In genomic region chr1:35544976-35545375, GRCh38 we compare ENCODE assay signal across 8 cellular contexts. TPM values are rescaled to one million over a fixed set of nuclear protein-coding genes. Genes with fewer than 3 reads are reported as not detected.
DNase-seq lines count a peak whose midpoint lies in the region; ATAC-seq, FAIRE-seq and TF ChIP-seq lines count a peak whose summit lies in the region.

No MANE protein-coding gene starts in this region.

- POLR2A ChIA-PET in CD8-positive, alpha-beta T cell (lab: Charles Lee), result interaction anchor here (0.6 to 1.2 kb wide), 4 partner anchors 59 to 94 kb away, joined by 3 to 4 read pairs (median 4); no protein-coding TSS in a partner anchor

- WGBS in GM23248 (ENCODE audit: low coverage in 1 of 2, low lambda C conversion rate in 2 of 2, missing lambda C conversion rate in 2 of 2), 2 experiments, result 98 to 100% methylated on average over 3 of the region's 3 CpGs
- WGBS in right cardiac atrium, result 64% methylated on average over 3 of the region's 3 CpGs
- WGBS in stomach, 5 donors, result 69 to 80% (median 76%) methylated on average over 3 of the region's 3 CpGs

- no peak overlapping the region for H3K27ac ChIP-seq in CD8-positive, alpha-beta T cell (ENCODE audit: low read depth, low read length)
- no peak overlapping the region for H3K27ac ChIP-seq in GM23248
- H3K27ac ChIP-seq in right cardiac atrium (ENCODE audit: low read length), result no peak overlapping the region
- H3K27ac ChIP-seq in stomach, result no peak overlapping the region

- H3K36me3 Mint-ChIP-seq in CD8-positive, alpha-beta T cell, result peaks cover 59% of the 10 kb centered on the region

- no peak for TF ChIP-seq POLR2A in stomach (IDR thresholded peaks at IDR 0.05)

- DNase-seq in CD8-positive, alpha-beta T cell, result peak in 5 of 7 experiments; percentile 37 to 72 (median 61)
- DNase-seq in GM23248 (peak; percentile 34), NOMO-1 (lab: John Stamatoyannopoulos, UW; ENCODE audit: unreplicated experiment in 2 of 2) (peak; percentile 73 to 78), right cardiac atrium (peak; percentile 46 to 68 (median 59)), superior temporal gyrus (ENCODE audit: extremely low spot score) (peak; percentile 83), stomach (no peak), RCC 7860 (ENCODE audit: low spot score) (no peak)
- peak; percentile 52 for DNase-seq in activated naive CD4-positive, alpha-beta T cell treated with anti-CD3 and anti-CD28 coated beads, Interleukin-2, amount 50 U/mL, for 16 hours

- peaks cover 77% of the 10 kb centered on the region for H3K4me1 Mint-ChIP-seq in CD8-positive, alpha-beta T cell (ENCODE audit: low read depth)

- H3K4me3 Mint-ChIP-seq in CD8-positive, alpha-beta T cell, result no peak overlapping the region

- no peaks in the 10 kb centered on the region for H3K27me3 ChIP-seq in CD8-positive, alpha-beta T cell (ENCODE audit: insufficient read depth, low read length)
- H3K27me3 ChIP-seq in GM23248 (replicated peaks; ENCODE audit: insufficient read depth) (no peaks in the 10 kb centered on the region), right cardiac atrium (ENCODE audit: control insufficient read depth, insufficient read depth) (no peaks in the 10 kb centered on the region), stomach (no peaks in the 10 kb centered on the region)

- no peaks in the 10 kb centered on the region for H3K9me3 ChIP-seq in CD8-positive, alpha-beta T cell (ENCODE audit: low read length)
- H3K9me3 ChIP-seq in GM23248 (ENCODE audit: low read depth) (no peaks in the 10 kb centered on the region), right cardiac atrium (ENCODE audit: control insufficient read depth, low read length) (no peaks in the 10 kb centered on the region), stomach (no peaks in the 10 kb centered on the region)

- intact Hi-C loops in CD8-positive, alpha-beta T cell (cut with DNase I, micrococcal nuclease), result loop anchor here (1.0 kb wide), 2 partner anchors 94 to 343 kb away; no protein-coding TSS in a partner anchor
- intact Hi-C loops in right cardiac atrium (cut with DNase I) (loop anchor here in 1 of 4 donors (5.0 kb wide), 1 partner anchor 93 kb away; no protein-coding TSS in a partner anchor), stomach (cut with DNase I; ENCODE audit: low total_unique reads) (no loop called here)

- TF ChIP-seq EP300 in stomach (IDR thresholded peaks at IDR 0.05), result no peak

- peaks cover 63% of the 10 kb centered on the region for H3K79me2 ChIP-seq in GM23248 (ENCODE audit: insufficient read depth)

- in situ Hi-C loops in GM23248 (cut with MboI), result no loop called here

- no peak overlapping the region for H3K4me2 ChIP-seq in GM23248 (ENCODE audit: unreplicated experiment)

- peaks cover 35% of the 10 kb centered on the region for H3K4me1 ChIP-seq in CD8-positive, alpha-beta T cell (ENCODE audit: insufficient read depth, low read length)
- H3K4me1 ChIP-seq in GM23248 (ENCODE audit: insufficient read depth), result peaks cover 15% of the 10 kb centered on the region
- H3K4me1 ChIP-seq in right cardiac atrium (ENCODE audit: control insufficient read depth, insufficient read depth, low read length), result peaks cover 2% of the 10 kb centered on the region
- peaks cover 9 to 54% (median 28%) of the 10 kb centered on the region in 4 donors for H3K4me1 ChIP-seq in stomach

- CTCF ChIA-PET in CD8-positive, alpha-beta T cell (lab: Charles Lee), result interaction anchor here (0.6 to 3.6 kb wide), 17 partner anchors 9 to 342 kb away, joined by 3 to 83 read pairs (median 4); partner anchors contain the start of genes KIAA0319L and NCDN

- no peaks in the 10 kb centered on the region for H3K9me2 ChIP-seq in GM23248 (ENCODE audit: insufficient read depth)

- H4K20me1 ChIP-seq in GM23248 (ENCODE audit: insufficient read depth), result no peaks in the 10 kb centered on the region

- peak overlapping the region; percentile 20 for H3K27ac Mint-ChIP-seq in CD8-positive, alpha-beta T cell

- no peak for FAIRE-seq in RCC 7860 (lab: Jason Lieb, UNC)

- peak; percentile 88 for ATAC-seq in CD8-positive, alpha-beta T cell
- ATAC-seq in right cardiac atrium, result peak; percentile 67 to 70

- peaks cover 21% of the 10 kb centered on the region for H3F3A ChIP-seq in GM23248 (ENCODE audit: insufficient read depth)

- no peaks in the 10 kb centered on the region for H3K36me3 ChIP-seq in CD8-positive, alpha-beta T cell (ENCODE audit: insufficient read depth, low read length)
- H3K36me3 ChIP-seq in GM23248 (ENCODE audit: low read depth), result peaks cover 7% of the 10 kb centered on the region; the same call in 1 of the 2 replicates
- H3K36me3 ChIP-seq in stomach, result peaks cover 0 to 41% (median 31%) of the 10 kb centered on the region in 4 donors

- H3K27me3 Mint-ChIP-seq in CD8-positive, alpha-beta T cell (ENCODE audit: low read depth), result no peaks in the 10 kb centered on the region

- H3K4me3 ChIP-seq in CD8-positive, alpha-beta T cell (ENCODE audit: low read depth, low read length), result no peak overlapping the region
- no peak overlapping the region for H3K4me3 ChIP-seq in GM23248
- no peak overlapping the region for H3K4me3 ChIP-seq in right cardiac atrium (ENCODE audit: low read length)
- no peak overlapping the region for H3K4me3 ChIP-seq in stomach

- H3K9me3 Mint-ChIP-seq in CD8-positive, alpha-beta T cell, result no peaks in the 10 kb centered on the region

- peak; percentile 57 for TF ChIP-seq CTCF in CD8-positive, alpha-beta T cell (IDR thresholded peaks at IDR 0.05)
- peak in 2 of 7 experiments; percentile 7 to 9 for TF ChIP-seq CTCF in stomach (IDR thresholded peaks at IDR 0.05)

- no peak overlapping the region for H2AFZ ChIP-seq in GM23248

- no peak overlapping the region for H3K9ac ChIP-seq in GM23248

RNA-seq across cellular contexts. Expression of gene KIAA0319L, which starts 12.2 kb away (rescaled TPM):
- 10 to 100 TPM; 37.0 to 39.8 TPM for total RNA-seq in CD8-positive, alpha-beta T cell
- total RNA-seq in GM23248 (2014; rRNA removed; shearing (Covaris generic)), result 24.4 and 28.3 TPM in 2 replicates
- polyA plus RNA-seq in GM23248 (2016; fragmentation: Nextera tagmentation; extraction: Ambion mirVana), result 16.6 and 18.1 TPM in 2 replicates
- total RNA-seq in right cardiac atrium, result 10 to 100 TPM; 53.5 to 67.0 (median 60.0) TPM
- 31.8 TPM for polyA plus RNA-seq in right cardiac atrium
- 100 to 1,000 TPM in 2 of 5 donors, 10 to 100 TPM in 3; 26.3 to 146 (median 92.0) TPM for total RNA-seq in stomach
- 10 to 100 TPM; 13.1 to 14.9 (median 14.4) TPM for polyA plus RNA-seq in stomach

RNA-seq across cellular contexts. Expression of gene NCDN, which starts 12.6 kb away (rescaled TPM):
- total RNA-seq in CD8-positive, alpha-beta T cell, result 10 to 100 TPM in 1 of 2 experiments, 1 to 10 TPM in 1; 9.1 to 10.3 TPM
- total RNA-seq in GM23248 (2014; rRNA removed; shearing (Covaris generic)), result 34.1 and 39.7 TPM in 2 replicates
- polyA plus RNA-seq in GM23248 (2016; fragmentation: Nextera tagmentation; extraction: Ambion mirVana), result 29.6 and 30.2 TPM in 2 replicates
- 10 to 100 TPM; 26.4 to 41.6 (median 35.1) TPM for total RNA-seq in right cardiac atrium
- polyA plus RNA-seq in right cardiac atrium, result 21.2 TPM
- 10 to 100 TPM in 4 of 5 donors, 1 to 10 TPM in 1; 7.0 to 92.9 (median 39.7) TPM for total RNA-seq in stomach
- polyA plus RNA-seq in stomach, result 1 to 10 TPM; 5.3 to 10.0 (median 7.0) TPM

RNA-seq across cellular contexts. Expression of gene TFAP2E, which starts 28.1 kb away (rescaled TPM):
- total RNA-seq in CD8-positive, alpha-beta T cell, result 1 to 10 TPM; 2.2 to 2.6 TPM
- total RNA-seq in GM23248 (2014; rRNA removed; shearing (Covaris generic)), result not detected in 2 replicates
- 0.18 TPM in 1 of 2 replicates, not detected in the other for polyA plus RNA-seq in GM23248 (2016; fragmentation: Nextera tagmentation; extraction: Ambion mirVana)
- total RNA-seq in right cardiac atrium, result under 1 TPM; 0.17 to 0.31 (median 0.27) TPM
- polyA plus RNA-seq in right cardiac atrium, result 0.34 TPM
- 10 to 100 TPM in 1 of 5 donors, 1 to 10 TPM in 2, not detected in 2; 1.8 to 44.3 (median 7.0) TPM for total RNA-seq in stomach
- polyA plus RNA-seq in stomach, result 1 to 10 TPM in 1 of 3 donors, under 1 TPM in 1, not detected in 1; 0.37 to 1.3 TPM

Comparison
In these comparisons a context has a peak if more than half of its experiments do, and no peak if none do; other contexts are left out.
1. DNase-seq: peak in CD8-positive, alpha-beta T cell (5 of 7), GM23248 (single experiment), NOMO-1 (2 of 2), activated naive CD4-positive, alpha-beta T cell treated with anti-CD3 and anti-CD28 coated beads, Interleukin-2, amount 50 U/mL, for 16 hours (single experiment), right cardiac atrium (3 of 3) and superior temporal gyrus (single experiment); none in stomach (single experiment) and RCC 7860 (single experiment).